8 cellular contexts compared by ENCODE assay signal in the genomic region with DNA sequence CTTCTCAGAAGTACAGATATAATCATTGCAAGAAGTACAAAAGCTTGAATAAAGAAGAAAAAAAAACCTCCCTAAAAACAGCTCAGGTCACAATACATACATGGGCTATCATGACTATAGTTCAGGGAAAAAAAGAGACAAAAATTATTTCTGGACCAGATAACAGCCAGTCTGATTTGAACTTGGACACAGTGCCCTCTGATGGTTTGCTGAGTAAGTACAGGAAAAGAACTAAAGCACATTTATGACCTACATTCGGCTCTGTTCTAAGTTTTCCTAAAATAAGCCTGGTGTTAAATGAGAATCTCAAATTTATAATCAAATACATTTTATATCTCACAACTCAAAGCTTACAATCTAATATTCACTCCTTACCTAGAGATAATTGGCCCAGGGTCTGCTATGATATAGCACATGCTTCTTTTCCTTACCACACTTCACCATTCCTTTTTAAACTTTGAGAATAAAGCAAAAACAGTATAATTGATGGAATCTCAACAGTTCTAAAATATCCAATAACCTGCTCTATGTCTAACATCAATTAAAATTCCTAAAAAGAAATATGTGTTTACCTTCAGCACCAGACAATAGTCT.
DNase-seq lines count a peak whose midpoint lies in the region; ATAC-seq, FAIRE-seq and TF ChIP-seq lines count a peak whose summit lies in the region.

No MANE protein-coding gene starts in this region.

- peaks cover 9% of the 10 kb centered on the region for H3K4me1 ChIP-seq in OCI-LY7 (ENCODE audit: insufficient read depth, low read length, poor library complexity, severe bottlenecking)
- H3K4me1 ChIP-seq in kidney (ENCODE audit: control insufficient read depth in 1 of 2, insufficient read depth in 1 of 2, low read depth in 1 of 2, low read length in 2 of 2) = peaks cover 0 to 8% of the 10 kb centered on the region in 2 donors
- H3K4me1 ChIP-seq in testis = no peaks in the 10 kb centered on the region

- H3K79me2 ChIP-seq in OCI-LY7 (ENCODE audit: insufficient read depth, low read depth, low read length) = no peaks in the 10 kb centered on the region

- intact Hi-C loops in Right ventricle myocardium inferior (cut with DNase I) = loop anchor here (5.0 to 10.0 kb wide), 2 partner anchors 189 to 227 kb away; no protein-coding TSS in a partner anchor
- intact Hi-C loops in cardiac septum (cut with DNase I) = loop anchor here (5.0 kb wide), 1 partner anchor 217 kb away; a partner anchor contains a TSS
- intact Hi-C loops in OCI-LY7 (cut with micrococcal nuclease; ENCODE audit: unreplicated experiment) = loop anchor here (1.0 to 5.0 kb wide), 4 partner anchors 217 to 882 kb away; a partner anchor contains a TSS
- intact Hi-C loops in kidney (cut with DNase I) = no loop called here
- intact Hi-C loops in testis (cut with DNase I; ENCODE audit: low total_unique reads) = no loop called here

- TF ChIP-seq POLR2A in testis (IDR thresholded peaks at IDR 0.05) = no peak

- no peak overlapping the region for H3K9ac ChIP-seq in kidney (ENCODE audit: low read length in 2 of 2)

- H4K20me1 ChIP-seq in OCI-LY7 (ENCODE audit: insufficient read depth, low read length) = no peaks in the 10 kb centered on the region

- in situ Hi-C loops in T47D (cut with HindIII; ENCODE audit: low pct_unique_long_range_greater_than_20kb, low sequenced_read_pairs) = no loop called here

- peak; percentile 78 for ATAC-seq in Right ventricle myocardium inferior

- no peak for DNase-seq in Right ventricle myocardium inferior (ENCODE audit: missing footprints)
- DNase-seq in cardiac septum (ENCODE audit: low spot score) = no peak
- DNase-seq in HL-60 (ENCODE audit: low read depth in 1 of 2, low spot score in 1 of 2) = peak; percentile 3 to 31
- DNase-seq in OCI-LY7 (ENCODE audit: low spot score) = peak; percentile 71
- DNase-seq in T47D (ENCODE audit: low read depth in 1 of 2, low spot score in 1 of 2) = peak; percentile 5 to 37
- DNase-seq in kidney = no peak
- peak; percentile 35 for DNase-seq in testis
- no peak for DNase-seq in activated CD8-positive, alpha-beta memory T cell treated with anti-CD3 and anti-CD28 coated beads for 24 hours

- CTCF ChIA-PET in OCI-LY7 (lab: Charles Lee; ENCODE audit: unreplicated experiment) = interaction anchor here (0.9 to 1.3 kb wide), 2 partner anchors 25 to 229 kb away, joined by 3 read pairs; no protein-coding TSS in a partner anchor

- H3K27me3 ChIP-seq in HL-60 (ENCODE audit: insufficient read depth, poor library complexity, severe bottlenecking) = peaks cover 2% of the 10 kb centered on the region
- no peaks in the 10 kb centered on the region for H3K27me3 ChIP-seq in testis

- peak; percentile 40 for TF ChIP-seq CTCF in HL-60 (IDR thresholded peaks at IDR 0.05; ENCODE audit: insufficient read depth, low read length)
- TF ChIP-seq CTCF in OCI-LY7 (conservative IDR thresholded peaks at IDR 0.05; ENCODE audit: low read length) = peak; percentile 96
- peak; percentile 76 for TF ChIP-seq CTCF in kidney (IDR thresholded peaks at IDR 0.05; ENCODE audit: borderline replicate concordance, extremely low read depth, insufficient read depth)
- TF ChIP-seq CTCF in testis (IDR thresholded peaks at IDR 0.05) = peak; percentile 45 to 69 (median 63)

- peak; percentile 97 for FAIRE-seq in kidney (lab: Jason Lieb, UNC)

- no peaks in the 10 kb centered on the region for H3K9me2 ChIP-seq in OCI-LY7 (ENCODE audit: insufficient read depth, low read length)

- no TSS peak for BruUV-seq in OCI-LY7 (replicated peaks; lab: Mats Ljungman, UMichigan)

- no peak overlapping the region for H3K4me2 ChIP-seq in OCI-LY7 (ENCODE audit: low read length)

- no peak overlapping the region for H2AFZ ChIP-seq in OCI-LY7 (ENCODE audit: low read length)

- no peaks in the 10 kb centered on the region for H3K9me3 ChIP-seq in OCI-LY7 (ENCODE audit: low read length)
- no peaks in the 10 kb centered on the region for H3K9me3 ChIP-seq in kidney (ENCODE audit: control insufficient read depth in 1 of 2, low read length in 2 of 2)
- H3K9me3 ChIP-seq in testis = no peaks in the 10 kb centered on the region

- H3K36me3 ChIP-seq in OCI-LY7 (ENCODE audit: insufficient read depth, low read length) = peaks cover 77% of the 10 kb centered on the region
- H3K36me3 ChIP-seq in kidney (ENCODE audit: control insufficient read depth in 1 of 2, insufficient read depth in 2 of 2, low read length in 2 of 2) = peaks cover 4 to 12% of the 10 kb centered on the region in 2 donors
- no peaks in the 10 kb centered on the region for H3K36me3 ChIP-seq in testis (ENCODE audit: low read depth, missing control alignments)

- H3K4me3 ChIP-seq in HL-60 (replicated peaks; ENCODE audit: insufficient read depth, low read length) (no peak overlapping the region), OCI-LY7 (ENCODE audit: low read depth, low read length, poor library complexity, severe bottlenecking) (no peak overlapping the region), kidney (ENCODE audit: low read length in 2 of 2) (no peak overlapping the region), testis (no peak overlapping the region)

- 17 to 36% methylated on average over 1 of the region's 1 CpG for WGBS in testis, 2 donors

- POLR2A ChIA-PET in OCI-LY7 (lab: Charles Lee) = interaction anchor here (0.9 to 1.3 kb wide), 3 partner anchors 13 to 80 kb away, joined by 3 to 5 read pairs (median 5); no protein-coding TSS in a partner anchor

- no peak overlapping the region for H3K27ac ChIP-seq in HL-60 (replicated peaks)
- H3K27ac ChIP-seq in OCI-LY7 (ENCODE audit: low read depth, low read length, poor library complexity, severe bottlenecking) = no peak overlapping the region
- H3K27ac ChIP-seq in kidney (ENCODE audit: low read depth in 2 of 2, low read length in 2 of 2) = no peak overlapping the region
- no peak overlapping the region for H3K27ac ChIP-seq in testis

Comparison
In these comparisons a context has a peak if more than half of its experiments do, and no peak if none do; other contexts are left out.
1. DNase-seq: peak in HL-60 (2 of 2), OCI-LY7 (single experiment), T47D (2 of 2) and testis (single experiment); none in Right ventricle myocardium inferior (single experiment), cardiac septum (single experiment), kidney (single experiment) and activated CD8-positive, alpha-beta memory T cell treated with anti-CD3 and anti-CD28 coated beads for 24 hours (single experiment).
2. CTCF ChIP-seq: peak in every context shown above with its lines; median percentile 96 in OCI-LY7; 76 in kidney; 63 in testis; 40 in HL-60.
3. intact Hi-C loops: an anchor here in Right ventricle myocardium inferior (5.0 to 10.0 kb wide), cardiac septum (5.0 kb wide) and OCI-LY7 (1.0 to 5.0 kb wide); none called in kidney and testis.